In genomic region chr9:89951671-89952070, GRCh38 we compare ENCODE assay signal across 17 cellular contexts.
DNase-seq lines count a peak whose midpoint lies in the region; TF ChIP-seq lines count a peak whose summit lies in the region.
"Had no signal": no experiment of that assay in that cellular context is flagged by ENCODE, and none has a peak within 500 bp of the region (broad histone marks: within the 10 kb centered on the region; RNA-seq: fewer than 3 reads in every experiment).

No MANE protein-coding gene starts in this region.

- H3K4me1 Mint-ChIP-seq in HFFc6 (ENCODE audit: low read depth), result no peaks in the 10 kb centered on the region
- H3K4me1 Mint-ChIP-seq: B cell had no signal

- TF ChIP-seq CTCF in AG10803 (conservative IDR thresholded peaks at IDR 0.05; ENCODE audit: low read length) (no peak), fibroblast of villous mesenchyme (IDR thresholded peaks at IDR 0.05; ENCODE audit: insufficient read depth, low read depth, low read length) (no peak), HFFc6 (IDR thresholded peaks at IDR 0.05) (no peak)

- H3K27ac Mint-ChIP-seq in HFFc6, result no peak overlapping the region
- H3K27ac Mint-ChIP-seq: B cell; CD8-positive, alpha-beta T cell had no signal

- H3K4me3 ChIP-seq in AG10803 (ENCODE audit: low read length) (no peak overlapping the region), fibroblast of villous mesenchyme (ENCODE audit: low read depth, low read length) (no peak overlapping the region)
- H3K4me3 ChIP-seq: BLaER1 treated with 17β-estradiol and CSF1 and Interleukin-3, amounts not matched to agents 10 nM and 100 nM; GM12878; HAP-1 had no signal

- H3K36me3 Mint-ChIP-seq in HFFc6 (ENCODE audit: low read depth), result peaks cover 7% of the 10 kb centered on the region; the same call in 1 of the 2 replicates
- H3K36me3 Mint-ChIP-seq: CD8-positive, alpha-beta T cell had no signal

- peaks cover 53% of the 10 kb centered on the region for H3K9me3 Mint-ChIP-seq in HFFc6

- H3K4me3 Mint-ChIP-seq in HFFc6, result no peak overlapping the region
- H3K4me3 Mint-ChIP-seq: B cell; CD8-positive, alpha-beta T cell had no signal

- no peaks in the 10 kb centered on the region; the same call in 1 of the 2 replicates for H3K27me3 Mint-ChIP-seq in HFFc6 (ENCODE audit: insufficient read depth)

- DNase-seq in AG08395 (ENCODE audit: low spot score), result peak; percentile 42
- DNase-seq in AG10803 (ENCODE audit: low read depth), result peak; percentile 59
- peak; percentile 6 for DNase-seq in amniotic epithelial cell (ENCODE audit: low read depth)
- peak; percentile 33 for DNase-seq in fibroblast of villous mesenchyme (ENCODE audit: low read depth)
- DNase-seq in HFFc6, result no peak
- DNase-seq in activated naive CD4-positive, alpha-beta T cell (lab: John Stamatoyannopoulos, UW), result no peak
- DNase-seq in NCI-H2227 (lab: John Stamatoyannopoulos, UW; ENCODE audit: unreplicated experiment), result no peak
- no peak for DNase-seq in activated CD4-positive, CD25-positive, alpha-beta regulatory T cell (lab: John Stamatoyannopoulos, UW)
- DNase-seq: ACHN; Calu3; CD8-positive, alpha-beta T cell; DMS79 treated with DMSO at 0.1 percent for 48 hours; GF-D8 had no signal

Comparison
In these comparisons a context has a peak if more than half of its experiments do, and no peak if none do; other contexts are left out.
1. DNase-seq: peak in AG08395 (single experiment), AG10803 (single experiment), amniotic epithelial cell (single experiment) and fibroblast of villous mesenchyme (single experiment); none in HFFc6 (single experiment), activated naive CD4-positive, alpha-beta T cell (0 of 4), NCI-H2227 (single experiment) and activated CD4-positive, CD25-positive, alpha-beta regulatory T cell (0 of 4).